In genomic region chr19:54388803-54389144, GRCh38 we compare ENCODE assay signal across 12 cellular contexts. TPM values are rescaled to one million over a fixed set of nuclear protein-coding genes. Genes with fewer than 3 reads are reported as not detected.
DNase-seq lines count a peak whose midpoint lies in the region; ATAC-seq, FAIRE-seq and TF ChIP-seq lines count a peak whose summit lies in the region.
"Had no signal": no experiment of that assay in that cellular context is flagged by ENCODE, and none has a peak within 500 bp of the region (broad histone marks: within the 10 kb centered on the region; RNA-seq: fewer than 3 reads in every experiment).

No MANE protein-coding gene starts in this region.

- POLR2A ChIA-PET in activated B cell treated with CpG ODN at 0.5 μM for 24 hours (lab: Charles Lee): interaction anchor here (0.5 to 1.9 kb wide), 11 partner anchors 10 to 61 kb away, joined by 3 to 18 read pairs (median 7); partner anchors contain the start of gene LAIR1

- 73% methylated on average over 9 of the region's 9 CpGs for WGBS in smooth muscle cell (ENCODE audit: low lambda C conversion rate)

- TF ChIP-seq POLR2A in GM12892 (IDR thresholded peaks at IDR 0.05; ENCODE audit: low read depth, low read length): no peak

- no peaks in the 10 kb centered on the region for H4K20me1 ChIP-seq in smooth muscle cell (ENCODE audit: low read depth)

- no peaks in the 10 kb centered on the region for H3K27me3 ChIP-seq in thoracic aorta (replicated peaks; ENCODE audit: insufficient read depth)
- peaks cover 19% of the 10 kb centered on the region for H3K27me3 ChIP-seq in smooth muscle cell (ENCODE audit: low read depth)

- CTCF ChIA-PET in activated naive CD4-positive, alpha-beta T cell treated with anti-CD3 and anti-CD28 coated beads, Interleukin-2, amount 10 ng/mL, durations not matched to agents 7 days and 5 days (lab: Charles Lee): interaction anchor here (1.0 to 5.0 kb wide), 11 partner anchors 10 to 64 kb away, joined by 3 to 128 read pairs (median 4); partner anchors contain the start of gene LAIR1
- CTCF ChIA-PET in activated B cell treated with CpG ODN at 0.5 μM for 24 hours (lab: Charles Lee): interaction anchor here (0.9 to 5.5 kb wide), 12 partner anchors 10 to 199 kb away, joined by 3 to 80 read pairs (median 6); partner anchors contain the start of genes LAIR1 and MBOAT7

- H3K9ac ChIP-seq in smooth muscle cell (ENCODE audit: low read depth): no peak overlapping the region

- no peaks in the 10 kb centered on the region for H3K9me3 Mint-ChIP-seq in activated naive CD4-positive, alpha-beta T cell treated with anti-CD3 and anti-CD28 coated beads, Interleukin-2, amount 10 ng/mL, durations not matched to agents 7 days and 5 days
- no peaks in the 10 kb centered on the region for H3K9me3 Mint-ChIP-seq in activated B cell treated with CpG ODN at 0.5 μM for 24 hours
- H3K9me3 Mint-ChIP-seq in immature natural killer cell: no peaks in the 10 kb centered on the region

- H3K36me3 Mint-ChIP-seq in activated naive CD4-positive, alpha-beta T cell treated with anti-CD3 and anti-CD28 coated beads, Interleukin-2, amount 10 ng/mL, durations not matched to agents 7 days and 5 days: no peaks in the 10 kb centered on the region
- H3K36me3 Mint-ChIP-seq in activated B cell treated with CpG ODN at 0.5 μM for 24 hours (ENCODE audit: low read depth) (no peaks in the 10 kb centered on the region), immature natural killer cell (no peaks in the 10 kb centered on the region)

- no peak overlapping the region for H2AFZ ChIP-seq in smooth muscle cell (ENCODE audit: low read depth)

- no peak for DNase-seq in activated naive CD4-positive, alpha-beta T cell treated with anti-CD3 and anti-CD28 coated beads, Interleukin-2, amount 10 ng/mL, durations not matched to agents 7 days and 5 days
- no peak for DNase-seq in activated naive CD4-positive, alpha-beta T cell (lab: John Stamatoyannopoulos, UW)
- DNase-seq in activated B cell treated with CpG ODN at 0.5 μM for 24 hours (no peak), immature natural killer cell (no peak), thoracic aorta (ENCODE audit: low spot score) (no peak), NCI-H1092 treated with DMSO at 0.1 percent for 48 hours (lab: John Stamatoyannopoulos, UW) (no peak), smooth muscle cell (lab: John Stamatoyannopoulos, UW; ENCODE audit: unreplicated experiment) (no peak), GM12892 (ENCODE audit: insufficient read length) (no peak)
- DNase-seq: NCI-H1694 treated with DMSO at 0.1 percent for 48 hours had no signal

- H3K4me3 ChIP-seq in thoracic aorta (peak overlapping the region; percentile 26), smooth muscle cell (no peak overlapping the region)

- peaks cover 54% of the 10 kb centered on the region for H3K27me3 Mint-ChIP-seq in activated naive CD4-positive, alpha-beta T cell treated with anti-CD3 and anti-CD28 coated beads, Interleukin-2, amount 10 ng/mL, durations not matched to agents 7 days and 5 days
- H3K27me3 Mint-ChIP-seq in activated B cell treated with CpG ODN at 0.5 μM for 24 hours (no peaks in the 10 kb centered on the region), immature natural killer cell (ENCODE audit: low read depth in 3 of 3) (peaks cover 0 to 8% (median 8%) of the 10 kb centered on the region in 3 donors)

- H3F3A ChIP-seq in smooth muscle cell (ENCODE audit: low read depth): no peaks in the 10 kb centered on the region

- H3K4me1 Mint-ChIP-seq in activated naive CD4-positive, alpha-beta T cell treated with anti-CD3 and anti-CD28 coated beads, Interleukin-2, amount 10 ng/mL, durations not matched to agents 7 days and 5 days: peaks cover 55% of the 10 kb centered on the region
- H3K4me1 Mint-ChIP-seq in activated B cell treated with CpG ODN at 0.5 μM for 24 hours: peaks cover 50% of the 10 kb centered on the region
- H3K4me1 Mint-ChIP-seq in immature natural killer cell: peaks cover 33 to 42% of the 10 kb centered on the region in 2 donors

- H3K27ac Mint-ChIP-seq in activated naive CD4-positive, alpha-beta T cell treated with anti-CD3 and anti-CD28 coated beads, Interleukin-2, amount 10 ng/mL, durations not matched to agents 7 days and 5 days: peak overlapping the region; percentile 90
- H3K27ac Mint-ChIP-seq in activated B cell treated with CpG ODN at 0.5 μM for 24 hours (peak overlapping the region; percentile 87), immature natural killer cell (peak overlapping the region; percentile 84 to 92 (median 89))

- ATAC-seq in activated B cell treated with CpG ODN at 0.5 μM for 24 hours (ENCODE audit: low read depth) (peak; percentile 60), thoracic aorta (ENCODE audit: insufficient number of reproducible peaks, low FRiP score, low read depth) (no peak)

- H3K9me3 ChIP-seq in thoracic aorta (no peaks in the 10 kb centered on the region), smooth muscle cell (replicated peaks; ENCODE audit: low read depth) (no peaks in the 10 kb centered on the region)

- H3K79me2 ChIP-seq in smooth muscle cell (ENCODE audit: low read depth): no peaks in the 10 kb centered on the region

- no peak for FAIRE-seq in GM12892 (lab: Jason Lieb, UNC)

- TF ChIP-seq CTCF in activated B cell treated with CpG ODN at 0.5 μM for 24 hours (IDR thresholded peaks at IDR 0.05): no peak
- TF ChIP-seq CTCF in thoracic aorta (IDR thresholded peaks at IDR 0.05): no peak
- no peak for TF ChIP-seq CTCF in smooth muscle cell (IDR thresholded peaks at IDR 0.05; ENCODE audit: borderline replicate concordance, insufficient read depth, poor library complexity, severe bottlenecking)

- H3K4me1 ChIP-seq in thoracic aorta (ENCODE audit: control insufficient read depth in 1 of 2, low read depth in 2 of 2) (no peaks in the 10 kb centered on the region), smooth muscle cell (ENCODE audit: low read depth) (no peaks in the 10 kb centered on the region)

- intact Hi-C loops in activated B cell treated with CpG ODN at 0.5 μM for 24 hours (cut with micrococcal nuclease): loop anchor here (1.0 to 2.0 kb wide), 4 partner anchors 10 to 122 kb away; partner anchors contain the start of gene LAIR1

- H3K4me2 ChIP-seq in smooth muscle cell: no peak overlapping the region

- no peak overlapping the region for H3K27ac ChIP-seq in thoracic aorta
- H3K27ac ChIP-seq in smooth muscle cell (ENCODE audit: low read depth): no peak overlapping the region
- H3K27ac ChIP-seq: C4-2B had no signal

- H3K4me3 Mint-ChIP-seq in activated naive CD4-positive, alpha-beta T cell treated with anti-CD3 and anti-CD28 coated beads, Interleukin-2, amount 10 ng/mL, durations not matched to agents 7 days and 5 days: peak overlapping the region; percentile 73
- H3K4me3 Mint-ChIP-seq in activated B cell treated with CpG ODN at 0.5 μM for 24 hours (peak overlapping the region; percentile 85), immature natural killer cell (peak overlapping the region; percentile 87 to 96 (median 93))

- no peaks in the 10 kb centered on the region for H3K36me3 ChIP-seq in thoracic aorta
- no peaks in the 10 kb centered on the region for H3K36me3 ChIP-seq in smooth muscle cell (ENCODE audit: low read depth)

RNA-seq across cellular contexts. Expression of gene LAIR1, which starts 24.0 kb away (rescaled TPM):
- 30.5 and 31.0 TPM in 2 replicates for total RNA-seq in activated B cell treated with CpG ODN at 0.5 μM for 24 hours
- polyA plus RNA-seq in immature natural killer cell: 100 to 1,000 TPM in 2 of 3 donors, 10 to 100 TPM in 1; 86.9 to 247 (median 126) TPM
- 10 to 100 TPM; 31.2 to 64.7 TPM for total RNA-seq in thoracic aorta
- total RNA-seq in smooth muscle cell: not detected in 2 replicates
- polyA plus RNA-seq in smooth muscle cell: not detected in 2 replicates
- 0.32 TPM for polyA plus RNA-seq in GM12892 (2012; ENCODE audit: missing spikeins)
- total RNA-seq: SK-MEL-5 had no signal
- polyA plus RNA-seq: neural cell had no signal

RNA-seq across cellular contexts. Expression of gene TTYH1, which starts 26.5 kb away (rescaled TPM):
- total RNA-seq in activated B cell treated with CpG ODN at 0.5 μM for 24 hours (not detected in 2 replicates), thoracic aorta (not detected), smooth muscle cell (0.40 and 2.6 TPM in 2 replicates)
- polyA plus RNA-seq in immature natural killer cell (1 to 10 TPM in 1 of 3 donors, under 1 TPM in 1, not detected in 1; 0.48 to 1.5 TPM), smooth muscle cell (0.65 and 2.1 TPM in 2 replicates)
- polyA plus RNA-seq in GM12892 (2012; ENCODE audit: missing spikeins): 1.5 TPM

RNA-seq across cellular contexts. Expression of gene LILRA4, which starts 49.8 kb away (rescaled TPM):
- 26.3 and 26.6 TPM in 2 replicates for total RNA-seq in activated B cell treated with CpG ODN at 0.5 μM for 24 hours
- 1 to 10 TPM; 2.3 to 6.6 (median 2.8) TPM for polyA plus RNA-seq in immature natural killer cell
- not detected for total RNA-seq in thoracic aorta
- total RNA-seq in smooth muscle cell: not detected in 2 replicates
- polyA plus RNA-seq in smooth muscle cell: not detected in 2 replicates
- 6.6 TPM for polyA plus RNA-seq in GM12892 (2012; ENCODE audit: missing spikeins)
- total RNA-seq: SK-MEL-5 had no signal
- polyA plus RNA-seq: neural cell had no signal

Comparison
In these comparisons a context has a peak if more than half of its experiments do, and no peak if none do; other contexts are left out.
1. RNA of gene LAIR1, which starts 24.0 kb away (total RNA-seq): 31.2 to 64.7 TPM in thoracic aorta and 30.5 to 31.0 TPM in activated B cell treated with CpG ODN at 0.5 μM for 24 hours; not detected in smooth muscle cell; every median in the first group is over 10 times any median in the second.
2. RNA of gene LILRA4, which starts 49.8 kb away (total RNA-seq): 26.3 to 26.6 TPM in activated B cell treated with CpG ODN at 0.5 μM for 24 hours; not detected in thoracic aorta and not detected in smooth muscle cell; every median in the first group is over 10 times any median in the second.
3. Peak in every context shown above with its lines, with median percentiles within 50 percentile points of each other: H3K27ac Mint-ChIP-seq and H3K4me3 Mint-ChIP-seq.